Comparison of ENCODE assay signal across 1 cellular context in genomic region chr12:56037161-56037560, GRCh38.
TF ChIP-seq lines count a peak whose summit lies in the region.

No MANE protein-coding gene starts in this region.

TF ChIP-seq in GM12878, 131 proteins besides CTCF, POLR2A, EP300 and RAD21:
- TF ChIP-seq PAX8 (IDR thresholded peaks at IDR 0.05): no peak
- no peak for TF ChIP-seq BMI1 (IDR thresholded peaks at IDR 0.05; ENCODE audit: borderline replicate concordance)
- no peak for TF ChIP-seq PML (IDR thresholded peaks at IDR 0.05; ENCODE audit: low read length)
- no peak for TF ChIP-seq NFIC (IDR thresholded peaks at IDR 0.05; ENCODE audit: low read depth, low read length)
- no peak for TF ChIP-seq USF1 (IDR thresholded peaks at IDR 0.05; ENCODE audit: borderline replicate concordance, extremely low read length, insufficient read depth, low read depth, low read length)
- no peak for TF ChIP-seq TARDBP (IDR thresholded peaks at IDR 0.05; ENCODE audit: borderline replicate concordance)
- no peak for TF ChIP-seq SRF (IDR thresholded peaks at IDR 0.05; ENCODE audit: low read depth in 2 of 2, low read length in 2 of 2)
